In the genomic region with DNA sequence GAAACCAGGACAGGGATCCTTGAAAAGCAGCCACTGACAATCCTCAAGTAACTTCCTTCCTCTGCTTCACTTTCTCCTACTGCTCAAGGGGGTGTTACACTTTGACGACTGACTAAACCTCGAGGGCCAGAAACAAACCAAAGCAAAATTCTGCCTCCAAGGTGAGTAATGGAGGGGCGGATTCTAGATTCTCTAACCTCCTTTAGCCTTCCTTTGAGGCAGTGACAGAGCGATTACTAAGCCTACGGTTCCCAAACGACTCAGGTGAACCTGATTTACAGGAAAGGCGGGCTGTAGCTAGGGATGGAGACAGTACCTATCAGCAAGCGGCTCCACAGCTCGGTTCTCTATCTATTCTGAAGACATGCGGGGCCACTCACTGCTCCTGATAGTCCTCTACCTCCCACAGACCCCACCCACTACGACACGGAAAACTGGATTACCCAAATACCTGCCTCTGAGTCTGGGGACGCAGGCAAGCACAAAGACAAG, we compare ENCODE assay signal across 8 cellular contexts. TPM values are rescaled to one million over a fixed set of nuclear protein-coding genes. Genes with fewer than 3 reads are reported as not detected.
DNase-seq lines count a peak whose midpoint lies in the region; ATAC-seq and TF ChIP-seq lines count a peak whose summit lies in the region.

No MANE protein-coding gene starts in this region.

- H3K36me3 ChIP-seq in esophagus squamous epithelium: peaks cover 0 to 4% (median 0%) of the 10 kb centered on the region in 3 donors
- H3K36me3 ChIP-seq in ovary: no peaks in the 10 kb centered on the region

- H3K4me3 ChIP-seq in esophagus squamous epithelium (peak overlapping the region; percentile 80 to 97 (median 90)), ovary (peak overlapping the region; percentile 85)

- H3K27me3 ChIP-seq in esophagus squamous epithelium (no peaks in the 10 kb centered on the region), ovary (no peaks in the 10 kb centered on the region)

- H3K4me1 ChIP-seq in esophagus squamous epithelium (peaks cover 13 to 51% (median 15%) of the 10 kb centered on the region in 3 donors), ovary (ENCODE audit: insufficient read depth) (peaks cover 4% of the 10 kb centered on the region)

- DNase-seq in ELR (ENCODE audit: low read depth) (peak; percentile 83), T-helper 2 cell (peak in 3 of 5 experiments; percentile 8 to 57 (median 35)), esophagus squamous epithelium (lab: John Stamatoyannopoulos, UW) (peak; percentile 5), ovary (no peak), AG08396 (ENCODE audit: low spot score) (no peak), 8988T (no peak)

- H3K27ac ChIP-seq in esophagus squamous epithelium (peak overlapping the region; percentile 95 to 98 (median 97)), ovary (peak overlapping the region; percentile 90 to 94)

- TF ChIP-seq CTCF in esophagus squamous epithelium (IDR thresholded peaks at IDR 0.05): no peak
- no peak for TF ChIP-seq CTCF in ovary (IDR thresholded peaks at IDR 0.05)

- TF ChIP-seq EP300 in ovary (IDR thresholded peaks at IDR 0.05): no peak

- no peaks in the 10 kb centered on the region for H3K9me3 ChIP-seq in esophagus squamous epithelium
- no peaks in the 10 kb centered on the region for H3K9me3 ChIP-seq in ovary

- ATAC-seq in GM21360 (IDR thresholded peaks at IDR 0.05; ENCODE audit: unreplicated experiment) (peak; percentile 19), HG03565 (IDR thresholded peaks at IDR 0.05; ENCODE audit: unreplicated experiment) (peak; percentile 4)

- TF ChIP-seq POLR2A in esophagus squamous epithelium (IDR thresholded peaks at IDR 0.05) (no peak), ovary (IDR thresholded peaks at IDR 0.05) (no peak)

- intact Hi-C loops in esophagus squamous epithelium (cut with DNase I) (no loop called here), ovary (cut with DNase I) (no loop called here)

- WGBS in esophagus squamous epithelium, 2 donors: 0 to 1% methylated on average over 7 to 12 of the region's 13 CpGs
- WGBS in ovary, 3 donors: 1% methylated on average over 13 of the region's 13 CpGs

RNA-seq across cellular contexts. Expression of gene TBCK, which starts 0.5 kb away (rescaled TPM):
- total RNA-seq in esophagus squamous epithelium: 10 to 100 TPM; 14.2 to 29.8 (median 16.9) TPM
- total RNA-seq in ovary: 10 to 100 TPM; 34.0 to 50.1 (median 41.3) TPM
- 10 to 100 TPM; 13.6 to 22.3 TPM for polyA plus RNA-seq in ovary

RNA-seq across cellular contexts. Expression of gene AIMP1, which starts 0.8 kb away (rescaled TPM):
- total RNA-seq in esophagus squamous epithelium (10 to 100 TPM; 13.6 to 32.8 (median 27.6) TPM), ovary (10 to 100 TPM; 19.7 to 46.5 (median 44.0) TPM)
- 10 to 100 TPM; 29.9 to 37.6 TPM for polyA plus RNA-seq in ovary

RNA-seq across cellular contexts. Expression of gene GIMD1, which starts 53.1 kb away (rescaled TPM):
- total RNA-seq in esophagus squamous epithelium (not detected), ovary (not detected)
- polyA plus RNA-seq in ovary: not detected

Comparison
In these comparisons a context has a peak if more than half of its experiments do, and no peak if none do; other contexts are left out.
1. DNase-seq: peak in ELR (single experiment), T-helper 2 cell (3 of 5) and esophagus squamous epithelium (single experiment); none in ovary (0 of 5), AG08396 (single experiment) and 8988T (single experiment).